Comparison of ENCODE assay signal across 8 cellular contexts in the genomic region with DNA sequence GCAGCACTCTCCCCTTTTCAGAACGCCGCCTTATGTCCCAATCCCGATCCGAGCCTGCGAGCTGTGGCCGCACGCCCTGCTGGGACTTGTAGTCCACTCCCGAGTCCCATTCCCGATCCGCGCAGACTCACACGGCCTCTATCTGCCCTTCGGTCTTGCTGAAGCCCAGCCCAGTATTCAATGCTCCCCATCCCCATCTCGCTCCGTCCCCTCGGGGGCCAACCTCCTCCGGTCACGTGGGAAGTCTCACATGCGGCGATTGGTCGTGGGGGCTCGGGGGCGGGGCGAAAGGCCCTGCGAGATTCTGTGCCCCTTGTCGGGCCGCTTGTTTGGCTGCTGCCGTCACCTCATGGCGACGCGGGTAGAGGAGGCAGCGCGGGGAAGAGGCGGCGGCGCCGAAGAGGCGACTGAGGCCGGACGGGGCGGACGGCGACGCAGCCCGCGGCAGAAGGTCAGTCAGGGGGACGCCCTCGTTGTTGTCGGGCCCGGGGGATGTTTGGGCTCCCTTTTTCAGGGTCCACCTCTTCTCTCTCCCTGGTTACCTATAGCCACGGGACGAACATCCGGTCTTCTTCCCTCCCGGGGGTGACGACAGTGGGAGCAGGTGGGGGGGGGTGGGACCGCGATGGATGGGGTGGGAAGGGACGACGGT. TPM values are rescaled to one million over a fixed set of nuclear protein-coding genes. Genes with fewer than 3 reads are reported as not detected.
DNase-seq lines count a peak whose midpoint lies in the region; ATAC-seq and TF ChIP-seq lines count a peak whose summit lies in the region.

TSS of gene TXLNG (plus strand) at position 328 of the 652 bp plus-strand sequence. CDS start at position 350, 22 bp downstream.

- TF ChIP-seq CTCF in suprapubic skin (IDR thresholded peaks at IDR 0.05), result no peak

- peak; percentile 99 for ATAC-seq in HG02610 (IDR thresholded peaks at IDR 0.05; ENCODE audit: unreplicated experiment)
- peak; percentile 97 to 98 for ATAC-seq in activated naive CD4-positive, alpha-beta T cell treated with anti-CD3 and anti-CD28 coated beads, Interleukin-2, amount 50 U/mL, for 72 hours

- H3K36me3 ChIP-seq in suprapubic skin, result no peaks in the 10 kb centered on the region

- DNase-seq in NCI-H1092 treated with DMSO at 0.1 percent for 48 hours (lab: John Stamatoyannopoulos, UW) (peak; percentile 99), SKM-1 (lab: John Stamatoyannopoulos, UW; ENCODE audit: unreplicated experiment) (peak; percentile 93), globus pallidus (ENCODE audit: low spot score) (peak; percentile 98), nucleus accumbens (lab: John Stamatoyannopoulos, UW) (peak; percentile 58 to 100 (median 97)), suprapubic skin (ENCODE audit: low spot score in 2 of 2) (peak; percentile 97 to 100)
- DNase-seq in activated naive CD4-positive, alpha-beta T cell treated with anti-CD3 and anti-CD28 coated beads, Interleukin-2, amount 50 U/mL, for 72 hours (ENCODE audit: low spot score in 2 of 2), result peak; percentile 84 to 93

- no peaks in the 10 kb centered on the region for H3K9me3 Mint-ChIP-seq in activated naive CD4-positive, alpha-beta T cell treated with anti-CD3 and anti-CD28 coated beads, Interleukin-2, amount 50 U/mL, for 72 hours

- 0% methylated on average over 39 of the region's 59 CpGs for WGBS in suprapubic skin

- peaks cover 0 to 6% of the 10 kb centered on the region in 2 donors for H3K36me3 Mint-ChIP-seq in activated naive CD4-positive, alpha-beta T cell treated with anti-CD3 and anti-CD28 coated beads, Interleukin-2, amount 50 U/mL, for 72 hours

- no peaks in the 10 kb centered on the region for H3K9me3 ChIP-seq in suprapubic skin

- no peak for TF ChIP-seq EP300 in suprapubic skin (IDR thresholded peaks at IDR 0.05)

- peak within 1 kb of the TSS; percentile 89 for H3K27ac ChIP-seq in suprapubic skin

- H3K4me3 ChIP-seq in GM08714 (ENCODE audit: low read length) (peak within 1 kb of the TSS; percentile 75), suprapubic skin (peak within 1 kb of the TSS; percentile 69)

- TF ChIP-seq POLR2A in suprapubic skin (IDR thresholded peaks at IDR 0.05), result peak in 1 of 2 donors; percentile 91

- H3K4me1 ChIP-seq in suprapubic skin, result peaks cover 9% of the 10 kb centered on the region

- peak within 1 kb of the TSS; percentile 89 to 92 for H3K27ac Mint-ChIP-seq in activated naive CD4-positive, alpha-beta T cell treated with anti-CD3 and anti-CD28 coated beads, Interleukin-2, amount 50 U/mL, for 72 hours

- H3K27me3 ChIP-seq in suprapubic skin, result no peaks in the 10 kb centered on the region

RNA-seq across cellular contexts. Expression of gene TXLNG, which starts in this region (rescaled TPM):
- total RNA-seq in activated naive CD4-positive, alpha-beta T cell treated with anti-CD3 and anti-CD28 coated beads, Interleukin-2, amount 50 U/mL, for 72 hours, result 10 to 100 TPM; 11.0 to 16.7 TPM
- total RNA-seq in suprapubic skin, result 10 to 100 TPM in 3 of 4 donors, 1 to 10 TPM in 1; 8.6 to 15.5 (median 14.5) TPM

Comparison
In these comparisons a context has a peak if more than half of its experiments do, and no peak if none do; other contexts are left out.
1. Peak in every context shown above with its lines: DNase-seq, ATAC-seq, H3K4me3 ChIP-seq and H3K27ac ChIP-seq.